4 cellular contexts compared by ENCODE assay signal in the genomic region with DNA sequence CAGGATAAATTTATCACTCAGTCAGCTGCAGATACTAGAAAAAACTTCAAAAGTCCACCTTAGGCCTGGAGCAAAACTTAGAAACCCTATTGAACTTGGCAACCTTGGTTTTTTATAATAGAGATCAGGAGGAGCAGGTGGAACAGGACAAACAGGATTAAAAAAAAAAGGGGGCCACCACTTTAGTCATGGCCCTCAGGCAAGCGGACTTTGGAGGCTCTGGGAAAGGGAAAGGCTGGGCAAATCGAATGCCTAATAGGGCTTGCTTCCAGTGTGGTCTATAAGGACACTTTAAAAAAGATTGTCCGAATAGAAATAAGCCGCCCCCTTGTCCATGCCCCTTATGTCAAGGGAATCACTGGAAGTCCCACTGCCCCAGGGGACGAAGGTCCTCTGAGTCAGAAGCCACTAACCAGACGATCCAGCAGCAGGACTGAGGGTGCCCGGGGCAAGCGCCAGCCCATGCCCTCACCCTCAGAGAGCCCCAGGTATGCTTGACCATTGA. TPM values are rescaled to one million over a fixed set of nuclear protein-coding genes. Genes with fewer than 3 reads are reported as not detected.
DNase-seq lines count a peak whose midpoint lies in the region; TF ChIP-seq lines count a peak whose summit lies in the region.
"Not testable (repeated sequence)": the region's sequence is repeated elsewhere in the genome, so short reads cannot be mapped to it uniquely, and the experiment has no call there.

No MANE protein-coding gene starts in this region.

- not testable (repeated sequence) for H3K18ac ChIP-seq in trophoblast cell (ENCODE audit: low read length)

- not testable (repeated sequence) for H4K8ac ChIP-seq in trophoblast cell (ENCODE audit: low read depth, low read length)

- intact Hi-C loops in PC-9 (cut with micrococcal nuclease; ENCODE audit: unreplicated experiment) = loop anchor here (1.0 to 2.0 kb wide), 4 partner anchors 11 to 84 kb away; a partner anchor contains a TSS

- not testable (repeated sequence) for H2AK5ac ChIP-seq in trophoblast cell (ENCODE audit: low read length)

- not testable (repeated sequence) for H3K79me1 ChIP-seq in trophoblast cell (ENCODE audit: low read length)

- CTCF ChIA-PET in PC-9 (lab: Charles Lee) = not testable (repeated sequence)

- BruUV-seq in PC-9 (replicated peaks; lab: Mats Ljungman, UMichigan) = not testable (repeated sequence)

- peaks cover 37% of the 10 kb centered on the region for H3K4me1 ChIP-seq in PC-9 (replicated peaks; ENCODE audit: insufficient read depth)
- not testable (repeated sequence) for H3K4me1 ChIP-seq in trophoblast cell (ENCODE audit: control insufficient read depth in 1 of 2, insufficient read depth in 2 of 2, low read length in 2 of 2)

- peak; percentile 11 for DNase-seq in ELF-1 (ENCODE audit: low read depth, low spot score)
- peak; percentile 91 to 92 for DNase-seq in PC-9
- peak; percentile 29 for DNase-seq in epithelial cell of esophagus (ENCODE audit: low read depth)
- DNase-seq in trophoblast cell = peak; percentile 41 to 42

- peaks cover 28% of the 10 kb centered on the region for H3K9me3 ChIP-seq in PC-9 (ENCODE audit: insufficient read depth, low read depth)
- H3K9me3 ChIP-seq in trophoblast cell (ENCODE audit: insufficient read depth, low read depth, low read length) = not testable (repeated sequence)

- H2BK120ac ChIP-seq in trophoblast cell (ENCODE audit: insufficient read depth, low read length, poor library complexity) = not testable (repeated sequence)

- POLR2A ChIA-PET in PC-9 (lab: Charles Lee; ENCODE audit: unreplicated experiment) = interaction anchor here (0.6 to 0.7 kb wide), 3 partner anchors 26 to 181 kb away, joined by 3 to 18 read pairs (median 11); no protein-coding TSS in a partner anchor

- not testable (repeated sequence) for H3K23ac ChIP-seq in trophoblast cell (ENCODE audit: low read length)

- TF ChIP-seq CTCF in PC-9 (conservative IDR thresholded peaks at IDR 0.05); epithelial cell of esophagus (IDR thresholded peaks at IDR 0.05; ENCODE audit: insufficient read depth, low read depth, low read length, missing control alignments): not testable (repeated sequence)

- H3K4ac ChIP-seq in trophoblast cell (ENCODE audit: low read depth, low read length) = not testable (repeated sequence)

- H3K4me3 ChIP-seq in PC-9 = peak overlapping the region; percentile 51
- H3K4me3 ChIP-seq in epithelial cell of esophagus (ENCODE audit: low read length); trophoblast cell (ENCODE audit: low read depth, low read length): not testable (repeated sequence)

- not testable (repeated sequence) for H2BK12ac ChIP-seq in trophoblast cell (ENCODE audit: low read length)

- not testable (repeated sequence) for H3K14ac ChIP-seq in trophoblast cell (ENCODE audit: low read length)

- H3K79me2 ChIP-seq in PC-9 (ENCODE audit: low read depth); trophoblast cell (ENCODE audit: control insufficient read depth, insufficient read depth, low read length, poor library complexity): not testable (repeated sequence)

- H3K9me2 ChIP-seq in PC-9 (ENCODE audit: insufficient read depth) = not testable (repeated sequence)

- peak overlapping the region; percentile 96 for H3K27ac ChIP-seq in PC-9
- not testable (repeated sequence) for H3K27ac ChIP-seq in trophoblast cell (ENCODE audit: low read depth, low read length)

- H3K9ac ChIP-seq in trophoblast cell (ENCODE audit: low read length) = not testable (repeated sequence)

- H4K20me1 ChIP-seq in PC-9 (ENCODE audit: insufficient read depth) = not testable (repeated sequence)

- not testable (repeated sequence) for H3K36me3 ChIP-seq in PC-9 (ENCODE audit: low read depth); trophoblast cell (ENCODE audit: control insufficient read depth in 1 of 2, insufficient read depth in 2 of 2, low read length in 2 of 2)

- not testable (repeated sequence) for H4K91ac ChIP-seq in trophoblast cell (ENCODE audit: low read depth, low read length)

- H3K4me2 ChIP-seq in PC-9 = peak overlapping the region; percentile 87
- not testable (repeated sequence) for H3K4me2 ChIP-seq in trophoblast cell (ENCODE audit: low read length)

- peaks cover 23% of the 10 kb centered on the region; the same call in 1 of the 2 replicates for H3F3A ChIP-seq in PC-9 (ENCODE audit: insufficient read depth, low read depth)

- not testable (repeated sequence) for H3K27me3 ChIP-seq in PC-9 (ENCODE audit: insufficient read depth, low read depth); trophoblast cell (ENCODE audit: insufficient read depth, low read length)

- not testable (repeated sequence) for H4K12ac ChIP-seq in trophoblast cell (ENCODE audit: low read depth, low read length)

- H2BK5ac ChIP-seq in trophoblast cell (ENCODE audit: low read depth, low read length, poor library complexity) = not testable (repeated sequence)

- H2AFZ ChIP-seq in PC-9 = peak overlapping the region; percentile 72
- H2AFZ ChIP-seq in trophoblast cell (ENCODE audit: insufficient read depth, low read length, poor library complexity) = not testable (repeated sequence)

- WGBS in trophoblast cell (ENCODE audit: extremely low coverage, insufficient coverage, insufficient read length) = no CpG with 5 or more reads among the region's 8 CpGs

RNA-seq across cellular contexts. Expression of a gene that starts 11.7 kb away (rescaled TPM):
- 39.6 and 43.5 TPM in 2 replicates for total RNA-seq in PC-9 (2021)
- 1.8 and 2.0 TPM in 2 replicates for polyA plus RNA-seq in trophoblast cell (2013)

RNA-seq across cellular contexts. Expression of a gene that starts 27.9 kb away (rescaled TPM):
- total RNA-seq in PC-9 (2021) = 128 and 145 TPM in 2 replicates
- polyA plus RNA-seq in trophoblast cell (2013) = 27.3 and 28.9 TPM in 2 replicates

Comparison
In these comparisons a context has a peak if more than half of its experiments do, and no peak if none do; other contexts are left out.
1. DNase-seq: peak in every context shown above with its lines; median percentile 92 in PC-9; 42 in trophoblast cell; 29 in epithelial cell of esophagus; 11 in ELF-1.